26 cellular contexts compared by ENCODE assay signal in the genomic region with DNA sequence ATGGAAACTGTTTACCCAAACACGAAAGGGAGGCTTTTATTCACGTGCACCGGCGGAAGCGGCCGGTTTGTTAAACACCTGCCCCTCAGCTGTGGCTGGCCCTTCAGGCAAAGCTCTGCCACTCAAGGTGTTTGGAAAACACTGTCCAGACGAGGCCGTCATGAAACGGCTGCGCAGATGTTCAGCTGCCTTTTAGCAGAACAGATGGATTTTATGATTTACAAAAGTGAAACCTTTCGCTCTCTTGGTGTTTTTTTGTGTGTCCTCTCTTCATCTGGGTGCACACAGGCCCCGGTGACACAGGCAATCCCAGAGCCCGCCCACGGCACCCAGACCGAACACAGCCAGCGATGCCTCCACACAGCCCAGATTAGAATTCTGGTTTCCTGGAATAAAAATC.
DNase-seq lines count a peak whose midpoint lies in the region; ATAC-seq lines count a peak whose summit lies in the region.
"Had no signal": no experiment of that assay in that cellular context is flagged by ENCODE, and none has a peak within 500 bp of the region (broad histone marks: within the 10 kb centered on the region; RNA-seq: fewer than 3 reads in every experiment).

No MANE protein-coding gene starts in this region.

- intact Hi-C loops in head of caudate nucleus (cut with DNase I), result no loop called here
- intact Hi-C loops in activated T-helper 2 cell treated with anti-CD3 and anti-CD28 coated beads, Interferon-gamma antibody, Interleukin-2, Interleukin-4, amounts not matched to agents 10 μg/mL and 5 μg/mL and 100 μg/mL, durations not matched to agents 14 hours and 24 hours and 36 hours (cut with micrococcal nuclease), result no loop called here

- DNase-seq in NCI-H1092 (lab: John Stamatoyannopoulos, UW) (peak; percentile 79), NCI-H2196 treated with DMSO at 0.1 percent for 48 hours (lab: John Stamatoyannopoulos, UW; ENCODE audit: unreplicated experiment) (peak; percentile 37), SK-N-DZ (ENCODE audit: low spot score) (peak; percentile 47), head of caudate nucleus (no peak), NK-92 (lab: John Stamatoyannopoulos, UW; ENCODE audit: unreplicated experiment) (no peak)
- DNase-seq in activated T-helper 2 cell treated with anti-CD3 and anti-CD28 coated beads, Interferon-gamma antibody, Interleukin-2, Interleukin-4, amounts not matched to agents 10 μg/mL and 5 μg/mL and 100 μg/mL, durations not matched to agents 14 hours and 24 hours and 36 hours (ENCODE audit: low spot score), result no peak
- DNase-seq: ACHN; activated CD4-positive, alpha-beta T cell treated with anti-CD3 and anti-CD28 coated beads, Interleukin-2, amount 50 U/mL, for 48 hours; activated gamma-delta T cell treated with Interleukin-2 at 50 U/mL for 16 hours; adrenal gland; DMS 273 treated with DMSO at 0.1 percent for 48 hours; GOT3; midbrain; MV-4-11; NCI-H446; SIG-M5; stimulated activated naive CD4-positive, alpha-beta T cell treated with Interleukin-2 at 50 U/mL for 16 hours; T-helper 17 cell; thyroid gland had no signal

- H3K9me3 Mint-ChIP-seq in activated T-helper 2 cell treated with anti-CD3 and anti-CD28 coated beads, Interferon-gamma antibody, Interleukin-2, Interleukin-4, amounts not matched to agents 10 μg/mL and 5 μg/mL and 100 μg/mL, durations not matched to agents 14 hours and 24 hours and 36 hours, result peaks cover 16% of the 10 kb centered on the region

- H3K4me1 Mint-ChIP-seq in activated T-helper 2 cell treated with anti-CD3 and anti-CD28 coated beads, Interferon-gamma antibody, Interleukin-2, Interleukin-4, amounts not matched to agents 10 μg/mL and 5 μg/mL and 100 μg/mL, durations not matched to agents 14 hours and 24 hours and 36 hours (ENCODE audit: low read depth), result no peaks in the 10 kb centered on the region

- peak overlapping the region; percentile 33; the same call in 1 of the 2 replicates for H3K27ac ChIP-seq in BLaER1
- H3K27ac ChIP-seq: adrenal gland, C4-2B, coronary artery, prostate gland, thyroid gland had no signal

- no peaks in the 10 kb centered on the region for H3K36me3 ChIP-seq in BLaER1
- H3K36me3 ChIP-seq: adrenal gland, prostate gland, thyroid gland had no signal

- H3K4me3 ChIP-seq in BLaER1, result no peak overlapping the region; the same call in 1 of the 2 replicates
- H3K4me3 ChIP-seq: adrenal gland, coronary artery, prostate gland, thyroid gland had no signal

- no peak for ATAC-seq in HG02981 (IDR thresholded peaks at IDR 0.05; ENCODE audit: unreplicated experiment)
- ATAC-seq: left lobe of liver, T-helper 17 cell had no signal

- H4K20me1 ChIP-seq in BLaER1, result no peaks in the 10 kb centered on the region

- peaks cover 9% of the 10 kb centered on the region for H3K36me3 Mint-ChIP-seq in activated T-helper 2 cell treated with anti-CD3 and anti-CD28 coated beads, Interferon-gamma antibody, Interleukin-2, Interleukin-4, amounts not matched to agents 10 μg/mL and 5 μg/mL and 100 μg/mL, durations not matched to agents 14 hours and 24 hours and 36 hours (ENCODE audit: low read depth)

- no peaks in the 10 kb centered on the region for H3K9me3 ChIP-seq in BLaER1
- H3K9me3 ChIP-seq: adrenal gland, prostate gland, thyroid gland had no signal

- no peak overlapping the region for H3K4me3 Mint-ChIP-seq in activated T-helper 2 cell treated with anti-CD3 and anti-CD28 coated beads, Interferon-gamma antibody, Interleukin-2, Interleukin-4, amounts not matched to agents 10 μg/mL and 5 μg/mL and 100 μg/mL, durations not matched to agents 14 hours and 24 hours and 36 hours (ENCODE audit: low read depth)
- H3K4me3 Mint-ChIP-seq: T-helper 17 cell, WTC11 had no signal

- peak overlapping the region; percentile 63 for H3K4me2 ChIP-seq in BLaER1

- no peaks in the 10 kb centered on the region for H3K27me3 ChIP-seq in BLaER1
- H3K27me3 ChIP-seq: adrenal gland, thyroid gland had no signal

- H3K27ac Mint-ChIP-seq in activated T-helper 2 cell treated with anti-CD3 and anti-CD28 coated beads, Interferon-gamma antibody, Interleukin-2, Interleukin-4, amounts not matched to agents 10 μg/mL and 5 μg/mL and 100 μg/mL, durations not matched to agents 14 hours and 24 hours and 36 hours, result no peak overlapping the region
- H3K27ac Mint-ChIP-seq: T-helper 17 cell, WTC11 had no signal

- H3K27me3 Mint-ChIP-seq in activated T-helper 2 cell treated with anti-CD3 and anti-CD28 coated beads, Interferon-gamma antibody, Interleukin-2, Interleukin-4, amounts not matched to agents 10 μg/mL and 5 μg/mL and 100 μg/mL, durations not matched to agents 14 hours and 24 hours and 36 hours (ENCODE audit: low read depth), result no peaks in the 10 kb centered on the region

- H3K9ac ChIP-seq in BLaER1, result no peak overlapping the region

- peaks cover 39% of the 10 kb centered on the region for H3K4me1 ChIP-seq in BLaER1
- H3K4me1 ChIP-seq: adrenal gland, prostate gland, thyroid gland had no signal

Comparison
In these comparisons a context has a peak if more than half of its experiments do, and no peak if none do; other contexts are left out.
1. DNase-seq: peak in NCI-H1092 (single experiment), NCI-H2196 treated with DMSO at 0.1 percent for 48 hours (single experiment) and SK-N-DZ (single experiment); none in head of caudate nucleus (0 of 42), NK-92 (single experiment) and activated T-helper 2 cell treated with anti-CD3 and anti-CD28 coated beads, Interferon-gamma antibody, Interleukin-2, Interleukin-4, amounts not matched to agents 10 μg/mL and 5 μg/mL and 100 μg/mL, durations not matched to agents 14 hours and 24 hours and 36 hours (single experiment).